Comparison of ENCODE assay signal across 8 cellular contexts in the genomic region with DNA sequence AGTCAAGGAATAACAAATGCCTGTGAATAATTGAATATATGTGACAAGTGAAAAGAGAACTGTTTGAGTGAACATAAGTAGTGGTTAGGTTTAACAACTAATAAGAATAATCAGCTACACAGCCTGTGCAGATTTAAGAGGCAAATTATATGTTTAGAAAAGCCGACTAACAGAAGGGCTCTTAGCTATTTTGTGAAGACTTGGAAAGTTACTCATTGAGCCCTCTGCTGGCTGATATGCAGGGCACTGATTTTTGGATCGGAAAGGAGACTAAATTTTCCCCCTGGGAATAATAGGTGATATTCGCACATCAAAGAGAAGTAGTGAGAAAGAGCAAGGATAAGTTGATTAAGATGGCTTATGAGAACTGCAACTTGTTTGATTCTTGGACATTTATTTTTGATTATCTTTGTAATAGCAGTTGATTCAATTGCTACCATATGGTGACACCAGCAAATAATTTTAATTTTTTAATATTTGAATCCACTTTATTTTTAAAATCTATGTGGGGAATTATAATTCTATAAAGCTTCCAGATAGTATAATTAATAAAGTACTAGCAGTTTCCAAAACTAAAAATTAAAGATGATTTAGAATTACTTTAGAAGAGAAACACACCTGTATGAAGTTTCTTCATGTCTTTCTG.
DNase-seq lines count a peak whose midpoint lies in the region; ATAC-seq, FAIRE-seq and TF ChIP-seq lines count a peak whose summit lies in the region.

No MANE protein-coding gene starts in this region.

- H3K4me3 ChIP-seq in GM12864 (ENCODE audit: low read depth, low read length): no peak overlapping the region
- H3K4me3 ChIP-seq in MM.1S (ENCODE audit: low read length): no peak overlapping the region
- no peak overlapping the region for H3K4me3 ChIP-seq in vagina

- H3K27me3 ChIP-seq in MM.1S (replicated peaks; ENCODE audit: insufficient read depth, low read length) (no peaks in the 10 kb centered on the region), vagina (no peaks in the 10 kb centered on the region)

- FAIRE-seq in islet of Langerhans (lab: Jason Lieb, UNC): peak; percentile 90

- no peaks in the 10 kb centered on the region for H3K79me2 ChIP-seq in MM.1S (ENCODE audit: low read length)

- no peak overlapping the region for H3K27ac ChIP-seq in MM.1S (ENCODE audit: low read length)
- H3K27ac ChIP-seq in vagina: no peak overlapping the region

- H4K20me1 ChIP-seq in MM.1S (ENCODE audit: insufficient read depth, low read length): no peaks in the 10 kb centered on the region

- no peaks in the 10 kb centered on the region for H3F3A ChIP-seq in MM.1S (ENCODE audit: insufficient read depth, low read length)

- TF ChIP-seq CTCF in GM12864 (IDR thresholded peaks at IDR 0.05; ENCODE audit: low read depth, low read length, missing control alignments) (peak; percentile 54), MM.1S (IDR thresholded peaks at IDR 0.05; ENCODE audit: low read length) (peak; percentile 86), vagina (IDR thresholded peaks at IDR 0.05) (peak in 2 of 3 experiments; percentile 43 to 54)

- no peaks in the 10 kb centered on the region for H3K4me1 ChIP-seq in MM.1S (ENCODE audit: low read length)
- no peaks in the 10 kb centered on the region for H3K4me1 ChIP-seq in vagina

- no peak overlapping the region for H3K4me2 ChIP-seq in MM.1S (ENCODE audit: low read depth, low read length)

- H2AFZ ChIP-seq in MM.1S (ENCODE audit: low read length): no peak overlapping the region

- intact Hi-C loops in vagina (cut with DNase I): no loop called here

- H3K9me3 ChIP-seq in MM.1S (replicated peaks; ENCODE audit: insufficient read depth, low read length): no peaks in the 10 kb centered on the region
- no peaks in the 10 kb centered on the region for H3K9me3 ChIP-seq in vagina

- no peak overlapping the region for H3K9ac ChIP-seq in MM.1S (ENCODE audit: low read length)

- TF ChIP-seq POLR2A in vagina (IDR thresholded peaks at IDR 0.05): no peak

- DNase-seq in GM12864 (ENCODE audit: low read depth): no peak
- peak; percentile 55 for DNase-seq in MM.1S
- peak; percentile 21 for DNase-seq in amniotic epithelial cell (ENCODE audit: low read depth)
- DNase-seq in vagina (ENCODE audit: extremely low spot score in 2 of 2): no peak
- DNase-seq in stimulated activated CD4-positive, alpha-beta T cell treated with anti-CD3 and anti-CD28 coated beads, Interleukin-2, amount 100 ng/mL, for 48 hours: no peak
- no peak for DNase-seq in central memory CD4-positive, alpha-beta T cell

- H3K36me3 ChIP-seq in MM.1S (replicated peaks; ENCODE audit: insufficient read depth, low read length) (no peaks in the 10 kb centered on the region), vagina (no peaks in the 10 kb centered on the region)

- ATAC-seq in HG03039 (IDR thresholded peaks at IDR 0.05; ENCODE audit: unreplicated experiment): no peak

- H3K9me2 ChIP-seq in MM.1S (replicated peaks; ENCODE audit: insufficient read depth, low read length): no peaks in the 10 kb centered on the region

Comparison
In these comparisons a context has a peak if more than half of its experiments do, and no peak if none do; other contexts are left out.
1. DNase-seq: peak in MM.1S (single experiment) and amniotic epithelial cell (single experiment); none in GM12864 (single experiment), vagina (0 of 2), stimulated activated CD4-positive, alpha-beta T cell treated with anti-CD3 and anti-CD28 coated beads, Interleukin-2, amount 100 ng/mL, for 48 hours (0 of 2) and central memory CD4-positive, alpha-beta T cell (single experiment).
2. Peak in every context shown above with its lines, with median percentiles within 50 percentile points of each other: CTCF ChIP-seq.